10 cellular contexts compared by ENCODE assay signal in the genomic region with DNA sequence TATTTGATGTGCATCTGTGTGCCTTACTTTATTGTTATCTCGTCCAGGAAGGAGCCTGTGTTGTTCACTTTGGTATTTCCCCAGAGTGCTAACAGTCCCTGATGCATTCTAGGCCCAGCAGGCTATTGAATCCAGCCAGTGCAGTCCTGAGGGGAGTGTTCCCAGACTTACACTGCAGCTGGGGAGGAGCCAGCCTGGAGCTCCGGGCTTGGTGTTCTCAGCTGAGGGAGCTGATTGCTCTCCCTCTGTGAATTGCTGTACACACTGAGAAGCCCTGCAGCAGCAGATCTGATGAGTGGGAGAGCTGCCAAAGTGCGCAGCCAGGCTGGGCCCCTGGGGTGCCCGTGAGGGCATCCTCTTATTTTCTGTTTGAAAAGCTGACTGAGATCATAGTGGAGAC.
DNase-seq lines count a peak whose midpoint lies in the region; ATAC-seq and TF ChIP-seq lines count a peak whose summit lies in the region.
"Had no signal": no experiment of that assay in that cellular context is flagged by ENCODE, and none has a peak within 500 bp of the region (broad histone marks: within the 10 kb centered on the region; RNA-seq: fewer than 3 reads in every experiment).

No MANE protein-coding gene starts in this region.

- no peak for ATAC-seq in GM21381 (IDR thresholded peaks at IDR 0.05; ENCODE audit: unreplicated experiment)
- ATAC-seq in left lobe of liver, result no peak

- in situ Hi-C loops in SK-MEL-5 (cut with HindIII; ENCODE audit: low pct_unique_long_range_greater_than_20kb, low sequenced_read_pairs), result no loop called here

- DNase-seq in HFF-Myc (ENCODE audit: extremely low read depth, low read depth) (peak; percentile 37), SK-MEL-5 (ENCODE audit: low read depth, low spot score) (peak; percentile 53), head of caudate nucleus (peak; percentile 62 to 95 (median 87)), putamen (ENCODE audit: low spot score) (peak; percentile 83), UCSD-AML1 (lab: John Stamatoyannopoulos, UW; ENCODE audit: unreplicated experiment) (no peak), KG1 (lab: John Stamatoyannopoulos, UW) (no peak), left lobe of liver (ENCODE audit: low spot score) (no peak)
- DNase-seq: activated CD4-positive, alpha-beta T cell treated with anti-CD3 and anti-CD28 coated beads, Interleukin-2, amount 10 ng/mL, durations not matched to agents 7 days and 5 days had no signal

- no peak for TF ChIP-seq CTCF in HFF-Myc (IDR thresholded peaks at IDR 0.05; ENCODE audit: low read depth, low read length, missing control alignments)

- intact Hi-C loops in head of caudate nucleus (cut with DNase I), result loop anchor here (10.0 kb wide), 1 partner anchor 70 kb away; no protein-coding TSS in a partner anchor

- H3K4me3 ChIP-seq in HFF-Myc (replicated peaks; ENCODE audit: low read depth, low read length), result no peak overlapping the region
- H3K4me3 ChIP-seq: tibial nerve had no signal

Comparison
In these comparisons a context has a peak if more than half of its experiments do, and no peak if none do; other contexts are left out.
1. DNase-seq: peak in HFF-Myc (single experiment), SK-MEL-5 (single experiment), head of caudate nucleus (42 of 42) and putamen (single experiment); none in UCSD-AML1 (single experiment), KG1 (single experiment) and left lobe of liver (single experiment).